ENCODE assay signal across 1 cellular context in genomic region chr1:1504777-1505365, GRCh38.
A peak's percentile ranks its signal among the peaks of the same experiment; 100 is the strongest.
TF ChIP-seq lines count a peak whose summit lies in the region.

No MANE protein-coding gene starts in this region.

TF ChIP-seq in A549, 52 proteins besides CTCF, POLR2A, EP300 and RAD21:
- TF ChIP-seq NPAS2 (CRISPR knock-in tag; IDR thresholded peaks at IDR 0.05; ENCODE audit: borderline replicate concordance): peak; percentile 88
- TF ChIP-seq MAX (IDR thresholded peaks at IDR 0.05): peak; percentile 46; the same call in 1 of the 2 replicates
- peak; percentile 97 for TF ChIP-seq USF2 (IDR thresholded peaks at IDR 0.05)
